In genomic region chr14:39025810-39026627, GRCh38 we compare ENCODE assay signal across 1 cellular context.
TF ChIP-seq lines count a peak whose summit lies in the region.

No MANE protein-coding gene starts in this region.

TF ChIP-seq in endothelial cell of umbilical vein, 7 proteins besides CTCF, POLR2A, EP300 and RAD21:
- TF ChIP-seq, protein P1, sequence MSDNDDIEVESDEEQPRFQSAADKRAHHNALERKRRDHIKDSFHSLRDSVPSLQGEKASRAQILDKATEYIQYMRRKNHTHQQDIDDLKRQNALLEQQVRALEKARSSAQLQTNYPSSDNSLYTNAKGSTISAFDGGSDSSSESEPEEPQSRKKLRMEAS (IDR thresholded peaks at IDR 0.05; ENCODE audit: insufficient read depth, insufficient read length), result no peak
- TF ChIP-seq EZH2 (IDR thresholded peaks at IDR 0.05; ENCODE audit: borderline replicate concordance, low read depth, low read length, severe bottlenecking) (no peak), POLR2AphosphoS5 (IDR thresholded peaks at IDR 0.05; ENCODE audit: insufficient read depth, low read depth, low read length) (no peak), FOS (IDR thresholded peaks at IDR 0.05; ENCODE audit: borderline replicate concordance, insufficient read depth, low read length) (no peak), GATA2 (IDR thresholded peaks at IDR 0.05; ENCODE audit: insufficient read depth, insufficient read length, low read depth, low read length) (no peak), MYC (IDR thresholded peaks at IDR 0.05; ENCODE audit: low read depth, low read length) (no peak), JUN (IDR thresholded peaks at IDR 0.05; ENCODE audit: borderline replicate concordance, insufficient read depth, insufficient read length, low read depth) (no peak)
